ENCODE assay signal across 1 cellular context in the genomic region with DNA sequence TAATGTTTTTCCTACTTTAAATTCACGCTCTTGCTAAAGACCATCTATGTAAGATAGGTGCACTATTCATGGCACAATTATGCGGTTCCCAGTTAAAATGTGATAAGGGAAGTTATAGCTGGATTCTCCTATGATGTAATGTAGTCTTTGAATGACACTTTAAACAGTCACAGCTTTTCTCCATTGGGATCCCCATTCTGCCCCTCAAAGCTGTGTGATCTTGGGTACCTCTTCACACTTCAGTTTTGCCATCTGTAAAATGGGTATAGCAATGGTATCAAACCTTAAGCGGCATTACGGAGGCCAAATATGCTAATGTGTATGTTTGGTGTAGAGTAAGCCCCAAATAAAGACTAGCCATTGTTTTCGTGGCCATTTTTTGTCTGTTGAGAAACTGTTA.
TF ChIP-seq lines count a peak whose summit lies in the region.

No MANE protein-coding gene starts in this region.

TF ChIP-seq in HCT116, 20 proteins besides CTCF, POLR2A, EP300 and RAD21:
- TF ChIP-seq, protein P1, sequence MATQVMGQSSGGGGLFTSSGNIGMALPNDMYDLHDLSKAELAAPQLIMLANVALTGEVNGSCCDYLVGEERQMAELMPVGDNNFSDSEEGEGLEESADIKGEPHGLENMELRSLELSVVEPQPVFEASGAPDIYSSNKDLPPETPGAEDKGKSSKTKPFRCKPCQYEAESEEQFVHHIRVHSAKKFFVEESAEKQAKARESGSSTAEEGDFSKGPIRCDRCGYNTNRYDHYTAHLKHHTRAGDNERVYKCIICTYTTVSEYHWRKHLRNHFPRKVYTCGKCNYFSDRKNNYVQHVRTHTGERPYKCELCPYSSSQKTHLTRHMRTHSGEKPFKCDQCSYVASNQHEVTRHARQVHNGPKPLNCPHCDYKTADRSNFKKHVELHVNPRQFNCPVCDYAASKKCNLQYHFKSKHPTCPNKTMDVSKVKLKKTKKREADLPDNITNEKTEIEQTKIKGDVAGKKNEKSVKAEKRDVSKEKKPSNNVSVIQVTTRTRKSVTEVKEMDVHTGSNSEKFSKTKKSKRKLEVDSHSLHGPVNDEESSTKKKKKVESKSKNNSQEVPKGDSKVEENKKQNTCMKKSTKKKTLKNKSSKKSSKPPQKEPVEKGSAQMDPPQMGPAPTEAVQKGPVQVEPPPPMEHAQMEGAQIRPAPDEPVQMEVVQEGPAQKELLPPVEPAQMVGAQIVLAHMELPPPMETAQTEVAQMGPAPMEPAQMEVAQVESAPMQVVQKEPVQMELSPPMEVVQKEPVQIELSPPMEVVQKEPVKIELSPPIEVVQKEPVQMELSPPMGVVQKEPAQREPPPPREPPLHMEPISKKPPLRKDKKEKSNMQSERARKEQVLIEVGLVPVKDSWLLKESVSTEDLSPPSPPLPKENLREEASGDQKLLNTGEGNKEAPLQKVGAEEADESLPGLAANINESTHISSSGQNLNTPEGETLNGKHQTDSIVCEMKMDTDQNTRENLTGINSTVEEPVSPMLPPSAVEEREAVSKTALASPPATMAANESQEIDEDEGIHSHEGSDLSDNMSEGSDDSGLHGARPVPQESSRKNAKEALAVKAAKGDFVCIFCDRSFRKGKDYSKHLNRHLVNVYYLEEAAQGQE (IDR thresholded peaks at IDR 0.05; ENCODE audit: low read depth) = no peak
- TF ChIP-seq ELF1 (IDR thresholded peaks at IDR 0.05; ENCODE audit: borderline replicate concordance, low read depth) = no peak
- no peak for TF ChIP-seq POLR2AphosphoS5 (IDR thresholded peaks at IDR 0.05; ENCODE audit: low read depth, low read length)
- TF ChIP-seq TCF7L2 (IDR thresholded peaks at IDR 0.05; ENCODE audit: borderline replicate concordance, extremely low read depth, insufficient read depth, insufficient read length) = no peak
- TF ChIP-seq, protein P2, sequence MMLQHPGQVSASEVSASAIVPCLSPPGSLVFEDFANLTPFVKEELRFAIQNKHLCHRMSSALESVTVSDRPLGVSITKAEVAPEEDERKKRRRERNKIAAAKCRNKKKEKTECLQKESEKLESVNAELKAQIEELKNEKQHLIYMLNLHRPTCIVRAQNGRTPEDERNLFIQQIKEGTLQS (IDR thresholded peaks at IDR 0.05) = no peak
TF ChIP-seq in HCT116: peak in this region for 0.
